In the genomic region with DNA sequence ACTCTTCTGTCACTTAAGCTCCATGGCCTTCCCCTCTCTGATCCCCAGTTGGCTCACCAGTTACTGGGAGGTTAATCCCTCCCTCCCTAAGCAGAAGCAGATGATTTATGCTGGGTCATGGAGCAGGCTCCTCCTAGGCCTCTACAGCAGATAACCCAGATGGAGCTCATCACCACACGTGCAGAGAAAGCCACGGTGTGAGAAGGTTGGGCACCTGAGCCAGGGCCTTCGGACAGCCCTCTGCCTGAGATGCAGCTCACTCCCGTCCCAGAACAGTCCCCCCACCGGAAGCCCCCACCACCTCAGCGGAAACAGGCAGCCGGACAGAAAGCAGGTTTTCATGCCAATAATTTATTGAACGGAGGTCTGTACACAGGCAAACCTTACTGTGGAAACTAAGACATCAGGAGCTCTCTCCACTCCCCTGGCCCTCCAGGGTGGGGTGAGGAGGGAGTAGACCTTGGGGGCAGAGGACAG, we compare ENCODE assay signal across 8 cellular contexts. TPM values are rescaled to one million over a fixed set of nuclear protein-coding genes. Genes with fewer than 3 reads are reported as not detected.
DNase-seq lines count a peak whose midpoint lies in the region; ATAC-seq and TF ChIP-seq lines count a peak whose summit lies in the region.
"Had no signal": no experiment of that assay in that cellular context is flagged by ENCODE, and none has a peak within 500 bp of the region (broad histone marks: within the 10 kb centered on the region; RNA-seq: fewer than 3 reads in every experiment).

No MANE protein-coding gene starts in this region.

- H3K36me3 Mint-ChIP-seq in WTC11 (peaks cover 55% of the 10 kb centered on the region), mesothelial cell of epicardium (peaks cover 46% of the 10 kb centered on the region)

- in situ Hi-C loops in GM23248 (cut with MboI) = no loop called here

- POLR2A ChIA-PET in WTC11 (lab: Charles Lee) = interaction anchor here (1.0 kb wide), 1 partner anchor 13 kb away, joined by 3 read pairs; no protein-coding TSS in a partner anchor

- no peak for TF ChIP-seq CTCF in WTC11 (IDR thresholded peaks at IDR 0.05)
- TF ChIP-seq CTCF in mesothelial cell of epicardium (IDR thresholded peaks at IDR 0.05; ENCODE audit: unreplicated experiment) = no peak
- no peak for TF ChIP-seq CTCF in tibial artery (IDR thresholded peaks at IDR 0.05)

- 39 to 45% methylated on average over 8 of the region's 8 CpGs for WGBS in GM23248 (ENCODE audit: low coverage in 1 of 2, low lambda C conversion rate in 2 of 2, missing lambda C conversion rate in 2 of 2), 2 experiments

- no peak overlapping the region for H3K4me3 ChIP-seq in GM23248
- H3K4me3 ChIP-seq in tibial artery = no peak overlapping the region

- H3K27ac Mint-ChIP-seq in WTC11 (peak overlapping the region; percentile 41; the same call in 1 of the 2 replicates), mesothelial cell of epicardium (peak overlapping the region; percentile 47)

- H3K4me1 Mint-ChIP-seq in WTC11 (0 out of 2 replicates have a peak, but pooled peaks cover 4% of the 10 kb centered on the region), mesothelial cell of epicardium (peaks cover 2% of the 10 kb centered on the region)

- H3K36me3 ChIP-seq in GM23248 (ENCODE audit: low read depth) (peaks cover 34% of the 10 kb centered on the region), tibial artery (peaks cover 72 to 100% (median 97%) of the 10 kb centered on the region in 3 donors)

- H3K9me3 Mint-ChIP-seq in WTC11 (no peaks in the 10 kb centered on the region), mesothelial cell of epicardium (no peaks in the 10 kb centered on the region)

- peaks cover 28% of the 10 kb centered on the region for H3F3A ChIP-seq in GM23248 (ENCODE audit: insufficient read depth)

- H3K4me3 Mint-ChIP-seq in WTC11 (no peak overlapping the region), mesothelial cell of epicardium (no peak overlapping the region)

- H3K4me2 ChIP-seq in GM23248 (ENCODE audit: unreplicated experiment) = no peak overlapping the region

- H3K79me2 ChIP-seq in GM23248 (ENCODE audit: insufficient read depth) = peaks cover 79% of the 10 kb centered on the region

- intact Hi-C loops in tibial artery (cut with DNase I; ENCODE audit: low total_unique reads) = no loop called here

- H3K27me3 Mint-ChIP-seq in WTC11 (ENCODE audit: low read depth) (no peaks in the 10 kb centered on the region), mesothelial cell of epicardium (ENCODE audit: low read depth) (no peaks in the 10 kb centered on the region)

- H3K9me2 ChIP-seq in GM23248 (ENCODE audit: insufficient read depth) = no peaks in the 10 kb centered on the region

- H3K27me3 ChIP-seq in GM23248 (replicated peaks; ENCODE audit: insufficient read depth) (no peaks in the 10 kb centered on the region), tibial artery (no peaks in the 10 kb centered on the region)

- peak overlapping the region; percentile 40 for H3K27ac ChIP-seq in GM23248
- H3K27ac ChIP-seq in tibial artery = no peak overlapping the region

- H3K9me3 ChIP-seq in GM23248 (ENCODE audit: low read depth) (no peaks in the 10 kb centered on the region), tibial artery (no peaks in the 10 kb centered on the region)

- no peaks in the 10 kb centered on the region for H4K20me1 ChIP-seq in GM23248 (ENCODE audit: insufficient read depth)

- DNase-seq in GM23248 = peak; percentile 57
- DNase-seq in WTC11 (ENCODE audit: low spot score) = no peak
- DNase-seq in mesothelial cell of epicardium (ENCODE audit: low spot score in 2 of 2, unreplicated experiment in 2 of 2) = no peak
- no peak for DNase-seq in NCI-H1048 (lab: John Stamatoyannopoulos, UW)
- DNase-seq in tibial artery = no peak
- DNase-seq: mammary epithelial cell; stimulated activated CD4-positive, alpha-beta T cell treated with anti-CD3 and anti-CD28 coated beads, Interleukin-1b, Interleukin-23, amount 100 ng/mL, for 48 hours had no signal

- H3K4me1 ChIP-seq in GM23248 (ENCODE audit: insufficient read depth) (no peaks in the 10 kb centered on the region), tibial artery (peaks cover 0 to 3% (median 0%) of the 10 kb centered on the region in 4 donors)

- no peak overlapping the region for H2AFZ ChIP-seq in GM23248

- CTCF ChIA-PET in WTC11 (lab: Charles Lee) = interaction anchor here (1.1 to 2.1 kb wide), 2 partner anchors 13 to 121 kb away, joined by 4 to 6 read pairs; a partner anchor contains a TSS

- no peak for ATAC-seq in WTC11
- no peak for ATAC-seq in HG03097 (IDR thresholded peaks at IDR 0.05; ENCODE audit: low FRiP score, unreplicated experiment)

- 0 out of 2 replicates have a peak overlapping the region, but pooled peaks have one; percentile 1 for H3K9ac ChIP-seq in GM23248

TF ChIP-seq in WTC11, 78 proteins besides CTCF, POLR2A, EP300 and RAD21 (continues in another document):
- TF ChIP-seq, protein P1, sequence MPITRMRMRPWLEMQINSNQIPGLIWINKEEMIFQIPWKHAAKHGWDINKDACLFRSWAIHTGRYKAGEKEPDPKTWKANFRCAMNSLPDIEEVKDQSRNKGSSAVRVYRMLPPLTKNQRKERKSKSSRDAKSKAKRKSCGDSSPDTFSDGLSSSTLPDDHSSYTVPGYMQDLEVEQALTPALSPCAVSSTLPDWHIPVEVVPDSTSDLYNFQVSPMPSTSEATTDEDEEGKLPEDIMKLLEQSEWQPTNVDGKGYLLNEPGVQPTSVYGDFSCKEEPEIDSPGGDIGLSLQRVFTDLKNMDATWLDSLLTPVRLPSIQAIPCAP (CRISPR knock-in tag; IDR thresholded peaks at IDR 0.05) = no peak
- TF ChIP-seq JUN (CRISPR knock-in tag; IDR thresholded peaks at IDR 0.05) (no peak), TEAD1 (CRISPR knock-in tag; IDR thresholded peaks at IDR 0.05) (no peak), MYBL2 (CRISPR knock-in tag; IDR thresholded peaks at IDR 0.05) (no peak), ETV6 (CRISPR knock-in tag; IDR thresholded peaks at IDR 0.05) (no peak)
- TF ChIP-seq, protein P2, sequence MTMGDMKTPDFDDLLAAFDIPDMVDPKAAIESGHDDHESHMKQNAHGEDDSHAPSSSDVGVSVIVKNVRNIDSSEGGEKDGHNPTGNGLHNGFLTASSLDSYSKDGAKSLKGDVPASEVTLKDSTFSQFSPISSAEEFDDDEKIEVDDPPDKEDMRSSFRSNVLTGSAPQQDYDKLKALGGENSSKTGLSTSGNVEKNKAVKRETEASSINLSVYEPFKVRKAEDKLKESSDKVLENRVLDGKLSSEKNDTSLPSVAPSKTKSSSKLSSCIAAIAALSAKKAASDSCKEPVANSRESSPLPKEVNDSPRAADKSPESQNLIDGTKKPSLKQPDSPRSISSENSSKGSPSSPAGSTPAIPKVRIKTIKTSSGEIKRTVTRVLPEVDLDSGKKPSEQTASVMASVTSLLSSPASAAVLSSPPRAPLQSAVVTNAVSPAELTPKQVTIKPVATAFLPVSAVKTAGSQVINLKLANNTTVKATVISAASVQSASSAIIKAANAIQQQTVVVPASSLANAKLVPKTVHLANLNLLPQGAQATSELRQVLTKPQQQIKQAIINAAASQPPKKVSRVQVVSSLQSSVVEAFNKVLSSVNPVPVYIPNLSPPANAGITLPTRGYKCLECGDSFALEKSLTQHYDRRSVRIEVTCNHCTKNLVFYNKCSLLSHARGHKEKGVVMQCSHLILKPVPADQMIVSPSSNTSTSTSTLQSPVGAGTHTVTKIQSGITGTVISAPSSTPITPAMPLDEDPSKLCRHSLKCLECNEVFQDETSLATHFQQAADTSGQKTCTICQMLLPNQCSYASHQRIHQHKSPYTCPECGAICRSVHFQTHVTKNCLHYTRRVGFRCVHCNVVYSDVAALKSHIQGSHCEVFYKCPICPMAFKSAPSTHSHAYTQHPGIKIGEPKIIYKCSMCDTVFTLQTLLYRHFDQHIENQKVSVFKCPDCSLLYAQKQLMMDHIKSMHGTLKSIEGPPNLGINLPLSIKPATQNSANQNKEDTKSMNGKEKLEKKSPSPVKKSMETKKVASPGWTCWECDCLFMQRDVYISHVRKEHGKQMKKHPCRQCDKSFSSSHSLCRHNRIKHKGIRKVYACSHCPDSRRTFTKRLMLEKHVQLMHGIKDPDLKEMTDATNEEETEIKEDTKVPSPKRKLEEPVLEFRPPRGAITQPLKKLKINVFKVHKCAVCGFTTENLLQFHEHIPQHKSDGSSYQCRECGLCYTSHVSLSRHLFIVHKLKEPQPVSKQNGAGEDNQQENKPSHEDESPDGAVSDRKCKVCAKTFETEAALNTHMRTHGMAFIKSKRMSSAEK (CRISPR knock-in tag; IDR thresholded peaks at IDR 0.05; ENCODE audit: borderline replicate concordance) = no peak

RNA-seq across cellular contexts. Expression of a gene that starts 9.8 kb away (rescaled TPM):
- total RNA-seq in GM23248 (2014; rRNA removed; shearing (Covaris generic)) = 7.8 and 8.7 TPM in 2 replicates
- 10.2 and 10.5 TPM in 2 replicates for polyA plus RNA-seq in GM23248 (2016; fragmentation: Nextera tagmentation; extraction: Ambion mirVana)
- total RNA-seq in WTC11 (2021) (16.1 to 18.3 TPM (median 16.4 TPM) in 3 replicates), mesothelial cell of epicardium (12.3 to 13.4 TPM (median 13.3 TPM) in 3 replicates)

RNA-seq across cellular contexts. Expression of a gene that starts 12.4 kb away (rescaled TPM):
- 27.8 and 34.7 TPM in 2 replicates for total RNA-seq in GM23248 (2014; rRNA removed; shearing (Covaris generic))
- polyA plus RNA-seq in GM23248 (2016; fragmentation: Nextera tagmentation; extraction: Ambion mirVana) = 21.1 and 22.5 TPM in 2 replicates
- total RNA-seq in WTC11 (2021) (37.7 to 42.0 TPM (median 39.2 TPM) in 3 replicates), mesothelial cell of epicardium (21.3 to 24.0 TPM (median 23.7 TPM) in 3 replicates)

RNA-seq across cellular contexts. Expression of a gene that starts 12.5 kb away (rescaled TPM):
- total RNA-seq in GM23248 (2014; rRNA removed; shearing (Covaris generic)) = 23.1 and 33.4 TPM in 2 replicates
- polyA plus RNA-seq in GM23248 (2016; fragmentation: Nextera tagmentation; extraction: Ambion mirVana) = 13.0 and 13.1 TPM in 2 replicates
- total RNA-seq in WTC11 (2021) = 49.8 to 50.8 TPM (median 49.9 TPM) in 3 replicates
- 42.9 to 45.5 TPM (median 44.6 TPM) in 3 replicates for total RNA-seq in mesothelial cell of epicardium

RNA-seq across cellular contexts. Expression of a gene that starts 25.0 kb away (rescaled TPM):
- 29.6 and 31.9 TPM in 2 replicates for total RNA-seq in GM23248 (2014; rRNA removed; shearing (Covaris generic))
- polyA plus RNA-seq in GM23248 (2016; fragmentation: Nextera tagmentation; extraction: Ambion mirVana) = 21.2 and 24.7 TPM in 2 replicates
- total RNA-seq in WTC11 (2021) = 65.4 to 67.6 TPM (median 65.9 TPM) in 3 replicates
- 90.4 to 106 TPM (median 92.1 TPM) in 3 replicates for total RNA-seq in mesothelial cell of epicardium

RNA-seq across cellular contexts. Expression of a gene that starts 39.2 kb away (rescaled TPM):
- 17.5 and 22.3 TPM in 2 replicates for total RNA-seq in GM23248 (2014; rRNA removed; shearing (Covaris generic))
- 7.8 and 8.3 TPM in 2 replicates for polyA plus RNA-seq in GM23248 (2016; fragmentation: Nextera tagmentation; extraction: Ambion mirVana)
- total RNA-seq in WTC11 (2021) (53.0 to 58.5 TPM (median 55.8 TPM) in 3 replicates), mesothelial cell of epicardium (84.0 to 90.9 TPM (median 90.8 TPM) in 3 replicates)
